32 cellular contexts compared by ENCODE assay signal in genomic region chr16:84887207-84887606, GRCh38.
"Had no signal": no experiment of that assay in that cellular context is flagged by ENCODE, and none has a peak within 500 bp of the region (broad histone marks: within the 10 kb centered on the region; RNA-seq: fewer than 3 reads in every experiment).

No MANE protein-coding gene starts in this region.

- DNase-seq: activated CD4-positive, alpha-beta T cell treated with anti-CD3 and anti-CD28 coated beads, Interleukin-2, amount 10 ng/mL, durations not matched to agents 24 days and 14 days; activated CD4-positive, alpha-beta T cell treated with anti-CD3 and anti-CD28 coated beads, Interleukin-2, amount 50 U/mL, for 4 hours; activated CD8-positive, alpha-beta T cell treated with anti-CD3 and anti-CD28 coated beads for 36 hours; activated effector memory CD4-positive, alpha-beta T cell treated with anti-CD3 and anti-CD28 coated beads, Interleukin-2, amount 50 U/mL, for 16 hours; activated naive CD4-positive, alpha-beta T cell; activated naive CD4-positive, alpha-beta T cell treated with anti-CD3 and anti-CD28 coated beads, Interleukin-2, amount 50 U/mL, for 16 hours; activated naive CD8-positive, alpha-beta T cell treated with anti-CD3 and anti-CD28 coated beads for 36 hours; activated T-cell treated with anti-CD3 and anti-CD28 coated beads, Interleukin-2, amount 50 U/mL, for 1 hour; activated T-cell treated with anti-CD3 and anti-CD28 coated beads, Interleukin-2, amount 50 U/mL, for 72 hours; amniotic stem cell; aorta; MG63; NCI-H1048; NCI-H1105 treated with DMSO at 0.1 percent for 48 hours; NCI-H1436; NCI-H1694; NCI-H1930; NCI-H2081 treated with DMSO at 0.1 percent for 48 hours; NCI-H345; NCI-H526; NCI-H748 treated with DMSO at 0.1 percent for 48 hours; NK-92 treated with Interleukin-12 subunit alpha and Interleukin-12 subunit beta, amount 100 ng/mL, for 24 hours; PC-3; Peyer's patch; RPMI8226; SIG-M5; T-cell; T-helper 17 cell had no signal

- H3K4me1 ChIP-seq: Peyer's patch had no signal

- H3K9me3 ChIP-seq: MG63, Peyer's patch had no signal

- H3K27ac ChIP-seq: cardiac muscle cell, Peyer's patch, VCaP had no signal

- H3K4me1 Mint-ChIP-seq: activated CD4-positive, alpha-beta T cell treated with anti-CD3 and anti-CD28 coated beads, Interleukin-2, amount 10 ng/mL, durations not matched to agents 24 days and 14 days had no signal

- H3K36me3 ChIP-seq: cardiac muscle cell, MG63 had no signal

- H3K4me3 ChIP-seq: cardiac muscle cell, MG63, Peyer's patch had no signal

- H3K9me3 Mint-ChIP-seq: activated CD4-positive, alpha-beta T cell treated with anti-CD3 and anti-CD28 coated beads, Interleukin-2, amount 10 ng/mL, durations not matched to agents 24 days and 14 days; activated CD8-positive, alpha-beta T cell treated with anti-CD3 and anti-CD28 coated beads for 36 hours; activated naive CD8-positive, alpha-beta T cell treated with anti-CD3 and anti-CD28 coated beads for 36 hours; activated T-cell treated with anti-CD3 and anti-CD28 coated beads, Interleukin-2, amount 50 U/mL, for 72 hours; activated T-helper 17 cell treated with anti-CD3 and anti-CD28 coated beads, Interleukin-2, amount 50 U/mL, for 72 hours; T-cell had no signal

- H3K36me3 Mint-ChIP-seq: activated naive CD8-positive, alpha-beta T cell treated with anti-CD3 and anti-CD28 coated beads for 36 hours; T-cell had no signal

- H3K27me3 ChIP-seq: cardiac muscle cell, MG63, Peyer's patch had no signal

- ATAC-seq: activated CD8-positive, alpha-beta T cell treated with anti-CD3 and anti-CD28 coated beads for 36 hours; activated T-cell treated with anti-CD3 and anti-CD28 coated beads, Interleukin-2, amount 50 U/mL, for 72 hours; activated T-helper 17 cell treated with anti-CD3 and anti-CD28 coated beads, Interleukin-2, amount 50 U/mL, for 72 hours; PC-3; SK-N-SH treated with all-trans-retinoic acid at 6 μM for 48 hours; T-cell; T-helper 17 cell had no signal

- H3K27ac Mint-ChIP-seq: activated CD4-positive, alpha-beta T cell treated with anti-CD3 and anti-CD28 coated beads, Interleukin-2, amount 10 ng/mL, durations not matched to agents 24 days and 14 days; activated CD8-positive, alpha-beta T cell treated with anti-CD3 and anti-CD28 coated beads for 36 hours; activated naive CD8-positive, alpha-beta T cell treated with anti-CD3 and anti-CD28 coated beads for 36 hours; activated T-cell treated with anti-CD3 and anti-CD28 coated beads, Interleukin-2, amount 50 U/mL, for 72 hours; activated T-helper 17 cell treated with anti-CD3 and anti-CD28 coated beads, Interleukin-2, amount 50 U/mL, for 72 hours; T-cell; T-helper 17 cell had no signal

- H3K4me3 Mint-ChIP-seq: activated CD4-positive, alpha-beta T cell treated with anti-CD3 and anti-CD28 coated beads, Interleukin-2, amount 10 ng/mL, durations not matched to agents 24 days and 14 days; activated CD8-positive, alpha-beta T cell treated with anti-CD3 and anti-CD28 coated beads for 36 hours; activated naive CD8-positive, alpha-beta T cell treated with anti-CD3 and anti-CD28 coated beads for 36 hours; activated T-cell treated with anti-CD3 and anti-CD28 coated beads, Interleukin-2, amount 50 U/mL, for 72 hours; activated T-helper 17 cell treated with anti-CD3 and anti-CD28 coated beads, Interleukin-2, amount 50 U/mL, for 72 hours; T-cell; T-helper 17 cell had no signal
